In the genomic region with DNA sequence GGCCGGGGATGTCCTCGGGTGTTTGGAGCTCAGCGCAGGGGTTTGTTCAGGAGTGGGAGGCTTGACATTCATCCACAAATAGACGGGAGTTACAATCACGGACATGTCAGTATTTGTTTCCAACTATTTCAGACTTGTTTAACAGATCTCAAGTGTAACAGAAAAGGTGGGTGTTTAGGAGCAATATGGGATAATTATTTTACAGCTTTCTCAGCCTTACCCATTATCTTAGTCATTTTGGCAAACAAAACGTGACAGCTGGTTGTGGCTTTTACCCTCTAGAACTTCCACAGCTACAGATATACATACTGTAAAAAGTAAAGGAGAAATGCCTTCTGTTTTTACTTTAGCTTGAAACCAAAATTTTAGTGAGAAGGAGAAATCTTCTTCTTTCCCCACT, we compare ENCODE assay signal across 18 cellular contexts.
DNase-seq lines count a peak whose midpoint lies in the region; ATAC-seq, FAIRE-seq and TF ChIP-seq lines count a peak whose summit lies in the region.
"Had no signal": no experiment of that assay in that cellular context is flagged by ENCODE, and none has a peak within 500 bp of the region (broad histone marks: within the 10 kb centered on the region; RNA-seq: fewer than 3 reads in every experiment).

No MANE protein-coding gene starts in this region.

- no peaks in the 10 kb centered on the region for H3K36me3 ChIP-seq in bronchial epithelial cell (ENCODE audit: control insufficient read depth, insufficient read depth, low read length)
- H3K36me3 ChIP-seq: gastroesophageal sphincter, right atrium auricular region, transverse colon had no signal

- FAIRE-seq in bronchial epithelial cell (lab: Jason Lieb, UNC) (no peak), GM19239 (lab: Jason Lieb, UNC) (no peak)

- POLR2A ChIA-PET in activated CD4-positive, alpha-beta memory T cell treated with anti-CD3 and anti-CD28 coated beads for 36 hours (lab: Charles Lee), result no interaction called here
- POLR2A ChIA-PET in activated CD4-positive, alpha-beta memory T cell treated with anti-CD3 and anti-CD28 coated beads, Interleukin-2, amount 10 ng/mL, durations not matched to agents 7 days and 5 days (lab: Charles Lee), result no interaction called here

- H3K36me3 Mint-ChIP-seq in activated CD4-positive, alpha-beta memory T cell treated with anti-CD3 and anti-CD28 coated beads for 36 hours, result peaks cover 3% of the 10 kb centered on the region
- no peaks in the 10 kb centered on the region for H3K36me3 Mint-ChIP-seq in activated CD4-positive, alpha-beta memory T cell treated with anti-CD3 and anti-CD28 coated beads, Interleukin-2, amount 10 ng/mL, durations not matched to agents 7 days and 5 days (ENCODE audit: low read depth)
- H3K36me3 Mint-ChIP-seq in nephron progenitor cell (ENCODE audit: low read depth), result no peaks in the 10 kb centered on the region
- no peaks in the 10 kb centered on the region for H3K36me3 Mint-ChIP-seq in activated CD8-positive, alpha-beta memory T cell treated with anti-CD3 and anti-CD28 coated beads, Interleukin-2, amount 10 ng/mL, durations not matched to agents 7 days and 5 days
- H3K36me3 Mint-ChIP-seq: stimulated activated naive B cell treated with anti-CD40 and anti-IgM and Interleukin-4, amounts not matched to agents 10 μg/mL and 1 μg/mL and 100 μg/mL, for 72 hours had no signal

- intact Hi-C loops in activated CD4-positive, alpha-beta memory T cell treated with anti-CD3 and anti-CD28 coated beads for 36 hours (cut with micrococcal nuclease), result loop anchor here (2.0 to 5.0 kb wide), 2 partner anchors 202 to 260 kb away; partner anchors contain the start of gene BARX2

- no peaks in the 10 kb centered on the region for H3K27me3 Mint-ChIP-seq in activated CD4-positive, alpha-beta memory T cell treated with anti-CD3 and anti-CD28 coated beads for 36 hours
- no peaks in the 10 kb centered on the region for H3K27me3 Mint-ChIP-seq in activated CD4-positive, alpha-beta memory T cell treated with anti-CD3 and anti-CD28 coated beads, Interleukin-2, amount 10 ng/mL, durations not matched to agents 7 days and 5 days
- no peaks in the 10 kb centered on the region for H3K27me3 Mint-ChIP-seq in nephron progenitor cell (ENCODE audit: low read depth, poor library complexity)
- no peaks in the 10 kb centered on the region for H3K27me3 Mint-ChIP-seq in activated CD8-positive, alpha-beta memory T cell treated with anti-CD3 and anti-CD28 coated beads, Interleukin-2, amount 10 ng/mL, durations not matched to agents 7 days and 5 days
- H3K27me3 Mint-ChIP-seq: T-helper 17 cell had no signal

- H3K27ac Mint-ChIP-seq in activated CD4-positive, alpha-beta memory T cell treated with anti-CD3 and anti-CD28 coated beads for 36 hours, result peak overlapping the region; percentile 65
- H3K27ac Mint-ChIP-seq in activated CD4-positive, alpha-beta memory T cell treated with anti-CD3 and anti-CD28 coated beads, Interleukin-2, amount 10 ng/mL, durations not matched to agents 7 days and 5 days, result no peak overlapping the region
- peak overlapping the region; percentile 61 for H3K27ac Mint-ChIP-seq in nephron progenitor cell
- no peak overlapping the region for H3K27ac Mint-ChIP-seq in activated CD8-positive, alpha-beta memory T cell treated with anti-CD3 and anti-CD28 coated beads, Interleukin-2, amount 10 ng/mL, durations not matched to agents 7 days and 5 days
- H3K27ac Mint-ChIP-seq: stimulated activated naive B cell treated with anti-CD40 and anti-IgM and Interleukin-4, amounts not matched to agents 10 μg/mL and 1 μg/mL and 100 μg/mL, for 72 hours; T-helper 17 cell had no signal

- no peaks in the 10 kb centered on the region for H3K27me3 ChIP-seq in bronchial epithelial cell (ENCODE audit: control insufficient read depth, insufficient read depth, low read length)
- H3K27me3 ChIP-seq: right atrium auricular region had no signal

- ATAC-seq in HG03159 (IDR thresholded peaks at IDR 0.05; ENCODE audit: unreplicated experiment), result no peak
- ATAC-seq in activated CD8-positive, alpha-beta memory T cell treated with anti-CD3 and anti-CD28 coated beads, Interleukin-2, amount 10 ng/mL, durations not matched to agents 7 days and 5 days, result no peak
- ATAC-seq: gastroesophageal sphincter; left cardiac atrium; Right ventricle myocardium inferior; stimulated activated naive B cell treated with anti-CD40 and anti-IgM and Interleukin-4, amounts not matched to agents 10 μg/mL and 1 μg/mL and 100 μg/mL, for 72 hours; T-helper 17 cell had no signal

- CTCF ChIA-PET in activated CD4-positive, alpha-beta memory T cell treated with anti-CD3 and anti-CD28 coated beads for 36 hours (lab: Charles Lee), result interaction anchor here (3.2 kb wide), 1 partner anchor 58 kb away, joined by 12 read pairs; no protein-coding TSS in a partner anchor
- CTCF ChIA-PET in activated CD4-positive, alpha-beta memory T cell treated with anti-CD3 and anti-CD28 coated beads, Interleukin-2, amount 10 ng/mL, durations not matched to agents 7 days and 5 days (lab: Charles Lee), result no interaction called here
- CTCF ChIA-PET in activated CD8-positive, alpha-beta memory T cell treated with anti-CD3 and anti-CD28 coated beads, Interleukin-2, amount 10 ng/mL, durations not matched to agents 7 days and 5 days (lab: Charles Lee), result no interaction called here

- H3K4me3 Mint-ChIP-seq in activated CD4-positive, alpha-beta memory T cell treated with anti-CD3 and anti-CD28 coated beads for 36 hours, result no peak overlapping the region
- no peak overlapping the region for H3K4me3 Mint-ChIP-seq in activated CD4-positive, alpha-beta memory T cell treated with anti-CD3 and anti-CD28 coated beads, Interleukin-2, amount 10 ng/mL, durations not matched to agents 7 days and 5 days
- no peak overlapping the region for H3K4me3 Mint-ChIP-seq in nephron progenitor cell
- H3K4me3 Mint-ChIP-seq in activated CD8-positive, alpha-beta memory T cell treated with anti-CD3 and anti-CD28 coated beads, Interleukin-2, amount 10 ng/mL, durations not matched to agents 7 days and 5 days, result no peak overlapping the region
- H3K4me3 Mint-ChIP-seq: stimulated activated naive B cell treated with anti-CD40 and anti-IgM and Interleukin-4, amounts not matched to agents 10 μg/mL and 1 μg/mL and 100 μg/mL, for 72 hours had no signal

- DNase-seq in activated CD4-positive, alpha-beta memory T cell treated with anti-CD3 and anti-CD28 coated beads for 36 hours, result no peak
- no peak for DNase-seq in activated CD4-positive, alpha-beta memory T cell treated with anti-CD3 and anti-CD28 coated beads, Interleukin-2, amount 10 ng/mL, durations not matched to agents 7 days and 5 days
- DNase-seq in LHCN-M2 (ENCODE audit: low read depth) (peak; percentile 87), bronchial epithelial cell (ENCODE audit: low read depth) (peak; percentile 98), nephron progenitor cell (no peak), GM19239 (ENCODE audit: insufficient read length, low spot score) (no peak)
- DNase-seq in activated CD8-positive, alpha-beta memory T cell treated with anti-CD3 and anti-CD28 coated beads, Interleukin-2, amount 10 ng/mL, durations not matched to agents 7 days and 5 days, result no peak
- DNase-seq: activated gamma-delta T cell; left cardiac atrium; NCI-H1436 treated with DMSO at 0.1 percent for 48 hours; occipital lobe; stimulated activated naive B cell treated with anti-CD40 and anti-IgM and Interleukin-4, amounts not matched to agents 10 μg/mL and 1 μg/mL and 100 μg/mL, for 72 hours; T-helper 17 cell; transverse colon had no signal

- no peak for TF ChIP-seq CTCF in bronchial epithelial cell (IDR thresholded peaks at IDR 0.05; ENCODE audit: insufficient read depth, low read length, severe bottlenecking)
- no peak for TF ChIP-seq CTCF in nephron progenitor cell (IDR thresholded peaks at IDR 0.05)

- no peak overlapping the region for H3K4me3 ChIP-seq in bronchial epithelial cell (ENCODE audit: low read depth, low read length)
- H3K4me3 ChIP-seq: gastroesophageal sphincter, right atrium auricular region, transverse colon had no signal

- H3K9me3 Mint-ChIP-seq in activated CD4-positive, alpha-beta memory T cell treated with anti-CD3 and anti-CD28 coated beads for 36 hours, result no peaks in the 10 kb centered on the region
- H3K9me3 Mint-ChIP-seq in activated CD4-positive, alpha-beta memory T cell treated with anti-CD3 and anti-CD28 coated beads, Interleukin-2, amount 10 ng/mL, durations not matched to agents 7 days and 5 days, result no peaks in the 10 kb centered on the region
- peaks cover 6% of the 10 kb centered on the region for H3K9me3 Mint-ChIP-seq in nephron progenitor cell
- H3K9me3 Mint-ChIP-seq in activated CD8-positive, alpha-beta memory T cell treated with anti-CD3 and anti-CD28 coated beads, Interleukin-2, amount 10 ng/mL, durations not matched to agents 7 days and 5 days (ENCODE audit: low read depth), result no peaks in the 10 kb centered on the region

- peaks cover 50% of the 10 kb centered on the region for H3K4me1 Mint-ChIP-seq in activated CD4-positive, alpha-beta memory T cell treated with anti-CD3 and anti-CD28 coated beads for 36 hours (ENCODE audit: low read depth)
- peaks cover 39% of the 10 kb centered on the region for H3K4me1 Mint-ChIP-seq in activated CD4-positive, alpha-beta memory T cell treated with anti-CD3 and anti-CD28 coated beads, Interleukin-2, amount 10 ng/mL, durations not matched to agents 7 days and 5 days
- H3K4me1 Mint-ChIP-seq in nephron progenitor cell, result peaks cover 5% of the 10 kb centered on the region
- peaks cover 30% of the 10 kb centered on the region for H3K4me1 Mint-ChIP-seq in activated CD8-positive, alpha-beta memory T cell treated with anti-CD3 and anti-CD28 coated beads, Interleukin-2, amount 10 ng/mL, durations not matched to agents 7 days and 5 days
- H3K4me1 Mint-ChIP-seq: stimulated activated naive B cell treated with anti-CD40 and anti-IgM and Interleukin-4, amounts not matched to agents 10 μg/mL and 1 μg/mL and 100 μg/mL, for 72 hours had no signal

Comparison
In these comparisons a context has a peak if more than half of its experiments do, and no peak if none do; other contexts are left out.
1. H3K27ac Mint-ChIP-seq: peak in activated CD4-positive, alpha-beta memory T cell treated with anti-CD3 and anti-CD28 coated beads for 36 hours (single experiment) and nephron progenitor cell (single experiment); none in activated CD4-positive, alpha-beta memory T cell treated with anti-CD3 and anti-CD28 coated beads, Interleukin-2, amount 10 ng/mL, durations not matched to agents 7 days and 5 days (single experiment) and activated CD8-positive, alpha-beta memory T cell treated with anti-CD3 and anti-CD28 coated beads, Interleukin-2, amount 10 ng/mL, durations not matched to agents 7 days and 5 days (single experiment).
2. DNase-seq: peak in LHCN-M2 (single experiment) and bronchial epithelial cell (single experiment); none in activated CD4-positive, alpha-beta memory T cell treated with anti-CD3 and anti-CD28 coated beads for 36 hours (single experiment), activated CD4-positive, alpha-beta memory T cell treated with anti-CD3 and anti-CD28 coated beads, Interleukin-2, amount 10 ng/mL, durations not matched to agents 7 days and 5 days (single experiment), nephron progenitor cell (single experiment), GM19239 (single experiment) and activated CD8-positive, alpha-beta memory T cell treated with anti-CD3 and anti-CD28 coated beads, Interleukin-2, amount 10 ng/mL, durations not matched to agents 7 days and 5 days (single experiment).